Comparison of ENCODE assay signal across 1 cellular context in the genomic region with DNA sequence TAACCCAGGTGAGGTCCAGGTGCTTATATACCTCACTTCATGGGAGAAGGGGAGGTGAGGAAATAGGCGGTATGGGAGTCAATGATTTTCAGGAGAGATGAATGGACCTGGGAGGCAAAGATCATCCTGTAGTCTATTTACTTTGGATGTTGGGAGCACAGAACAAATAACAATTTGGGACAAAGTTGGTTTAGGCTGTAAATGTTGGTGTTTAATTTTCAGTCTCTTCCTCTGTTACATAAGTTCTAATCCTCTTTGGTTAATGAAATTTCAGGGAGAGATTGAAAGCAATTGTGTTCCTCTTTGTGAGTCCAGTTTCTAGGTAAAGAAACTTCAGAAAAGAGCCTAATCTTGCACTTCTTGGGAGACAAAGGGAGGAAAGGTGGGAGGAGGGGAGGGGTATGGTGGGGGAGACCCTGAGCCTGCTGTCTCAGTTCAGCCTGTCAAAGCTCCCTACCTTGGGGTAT.
TF ChIP-seq lines count a peak whose summit lies in the region.

No MANE protein-coding gene starts in this region.

TF ChIP-seq in A549, 52 proteins besides CTCF, POLR2A, EP300 and RAD21 (continued from another document):
- TF ChIP-seq, protein P1, sequence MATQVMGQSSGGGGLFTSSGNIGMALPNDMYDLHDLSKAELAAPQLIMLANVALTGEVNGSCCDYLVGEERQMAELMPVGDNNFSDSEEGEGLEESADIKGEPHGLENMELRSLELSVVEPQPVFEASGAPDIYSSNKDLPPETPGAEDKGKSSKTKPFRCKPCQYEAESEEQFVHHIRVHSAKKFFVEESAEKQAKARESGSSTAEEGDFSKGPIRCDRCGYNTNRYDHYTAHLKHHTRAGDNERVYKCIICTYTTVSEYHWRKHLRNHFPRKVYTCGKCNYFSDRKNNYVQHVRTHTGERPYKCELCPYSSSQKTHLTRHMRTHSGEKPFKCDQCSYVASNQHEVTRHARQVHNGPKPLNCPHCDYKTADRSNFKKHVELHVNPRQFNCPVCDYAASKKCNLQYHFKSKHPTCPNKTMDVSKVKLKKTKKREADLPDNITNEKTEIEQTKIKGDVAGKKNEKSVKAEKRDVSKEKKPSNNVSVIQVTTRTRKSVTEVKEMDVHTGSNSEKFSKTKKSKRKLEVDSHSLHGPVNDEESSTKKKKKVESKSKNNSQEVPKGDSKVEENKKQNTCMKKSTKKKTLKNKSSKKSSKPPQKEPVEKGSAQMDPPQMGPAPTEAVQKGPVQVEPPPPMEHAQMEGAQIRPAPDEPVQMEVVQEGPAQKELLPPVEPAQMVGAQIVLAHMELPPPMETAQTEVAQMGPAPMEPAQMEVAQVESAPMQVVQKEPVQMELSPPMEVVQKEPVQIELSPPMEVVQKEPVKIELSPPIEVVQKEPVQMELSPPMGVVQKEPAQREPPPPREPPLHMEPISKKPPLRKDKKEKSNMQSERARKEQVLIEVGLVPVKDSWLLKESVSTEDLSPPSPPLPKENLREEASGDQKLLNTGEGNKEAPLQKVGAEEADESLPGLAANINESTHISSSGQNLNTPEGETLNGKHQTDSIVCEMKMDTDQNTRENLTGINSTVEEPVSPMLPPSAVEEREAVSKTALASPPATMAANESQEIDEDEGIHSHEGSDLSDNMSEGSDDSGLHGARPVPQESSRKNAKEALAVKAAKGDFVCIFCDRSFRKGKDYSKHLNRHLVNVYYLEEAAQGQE (IDR thresholded peaks at IDR 0.05), result no peak
- no peak for TF ChIP-seq RCOR1 (IDR thresholded peaks at IDR 0.05; ENCODE audit: low read depth, low read length)
TF ChIP-seq in A549: peak in this region for 0.
